In genomic region chr5:61991861-61992260, GRCh38 we compare ENCODE assay signal across 18 cellular contexts.
"Had no signal": no experiment of that assay in that cellular context is flagged by ENCODE, and none has a peak within 500 bp of the region (broad histone marks: within the 10 kb centered on the region; RNA-seq: fewer than 3 reads in every experiment).

No MANE protein-coding gene starts in this region.

- H3K4me3 ChIP-seq: adrenal gland, hepatocyte, lower lobe of right lung, tibial nerve, vagina had no signal

- H3K27ac ChIP-seq: adrenal gland, hepatocyte, lower lobe of right lung, tibial nerve, vagina had no signal

- DNase-seq: activated CD4-positive, alpha-beta T cell treated with anti-CD3 and anti-CD28 coated beads, Interleukin-2, amount 50 U/mL, for 4 hours; activated effector memory CD4-positive, alpha-beta T cell treated with anti-CD3 and anti-CD28 coated beads, Interleukin-2, amount 50 U/mL, for 16 hours; activated naive CD4-positive, alpha-beta T cell treated with anti-CD3 and anti-CD28 coated beads, Interleukin-2, amount 50 U/mL, for 16 hours; activated T-cell treated with anti-CD3 and anti-CD28 coated beads, Interleukin-2, amount 50 U/mL, for 72 hours; adrenal gland; caudate nucleus; left colon; lower lobe of right lung; nucleus accumbens; retina; stimulated activated CD4-positive, alpha-beta T cell treated with anti-CD3 and anti-CD28 coated beads, Interleukin-12 subunit alpha, Interleukin-12 subunit beta, amount 100 ng/mL, for 4 hours; stimulated activated CD4-positive, alpha-beta T cell treated with anti-CD3 and anti-CD28 coated beads, Interleukin-1b, Interleukin-23, amount 100 ng/mL, for 48 hours; stimulated activated CD8-positive, alpha-beta memory T cell treated with anti-CD3 and anti-CD28 coated beads, Interleukin-4, amount 100 ng/mL, for 48 hours; stimulated activated naive CD4-positive, alpha-beta T cell treated with Interleukin-2 at 50 U/mL for 16 hours had no signal

- H3K27me3 ChIP-seq: adrenal gland, hepatocyte, tibial nerve, vagina had no signal

- H3K36me3 ChIP-seq: adrenal gland, lower lobe of right lung, tibial nerve, vagina had no signal

- ATAC-seq: activated T-cell treated with anti-CD3 and anti-CD28 coated beads, Interleukin-2, amount 50 U/mL, for 72 hours; esophagus mucosa; left colon; lower lobe of right lung had no signal

- H3K9me3 ChIP-seq: adrenal gland, lower lobe of right lung, vagina had no signal

- H2AFZ ChIP-seq: hepatocyte had no signal

- H3K79me2 ChIP-seq: hepatocyte had no signal

- H3K4me1 ChIP-seq: adrenal gland, lower lobe of right lung, vagina had no signal

- H3K4me2 ChIP-seq: hepatocyte had no signal
